ENCODE assay signal across 9 cellular contexts in the genomic region with DNA sequence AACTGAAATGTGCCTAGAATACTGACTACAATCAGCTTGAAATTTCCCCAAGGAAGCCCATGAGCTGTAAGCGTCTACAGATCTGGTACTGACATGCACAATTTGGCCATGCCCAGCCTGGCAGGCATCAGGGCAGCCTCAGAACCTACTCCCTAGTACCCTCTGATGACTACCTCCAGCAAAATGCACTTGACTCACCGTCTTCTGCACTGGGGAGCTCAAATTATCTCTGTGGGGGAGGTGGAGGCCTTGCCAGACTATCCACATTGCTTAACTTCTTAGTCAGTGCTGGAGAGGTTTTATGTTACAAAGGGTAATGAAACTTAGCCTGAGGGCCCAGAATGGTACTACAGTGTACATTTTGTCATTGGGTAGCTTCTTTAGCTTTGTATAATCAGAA.
A peak's percentile ranks its signal among the peaks of the same experiment; 100 is the strongest.
DNase-seq lines count a peak whose midpoint lies in the region; ATAC-seq and TF ChIP-seq lines count a peak whose summit lies in the region.
"Had no signal": no experiment of that assay in that cellular context is flagged by ENCODE, and none has a peak within 500 bp of the region (broad histone marks: within the 10 kb centered on the region; RNA-seq: fewer than 3 reads in every experiment).

No MANE protein-coding gene starts in this region.

- H3K4me3 Mint-ChIP-seq in Calu3 (ENCODE audit: low read depth, unreplicated experiment) = no peak overlapping the region
- H3K4me3 Mint-ChIP-seq in chondrocyte (ENCODE audit: unreplicated experiment) = no peak overlapping the region
- H3K4me3 Mint-ChIP-seq in activated CD4-positive, alpha-beta memory T cell treated with anti-CD3 and anti-CD28 coated beads, Interleukin-2, amount 10 ng/mL, durations not matched to agents 7 days and 5 days = no peak overlapping the region
- H3K4me3 Mint-ChIP-seq in T-helper 17 cell = no peak overlapping the region
- H3K4me3 Mint-ChIP-seq: central memory CD8-positive, alpha-beta T cell had no signal

- H3K36me3 Mint-ChIP-seq in Calu3 (ENCODE audit: insufficient read depth, unreplicated experiment) = no peaks in the 10 kb centered on the region
- H3K36me3 Mint-ChIP-seq in chondrocyte (ENCODE audit: low read depth) = no peaks in the 10 kb centered on the region
- H3K36me3 Mint-ChIP-seq in activated CD4-positive, alpha-beta memory T cell treated with anti-CD3 and anti-CD28 coated beads, Interleukin-2, amount 10 ng/mL, durations not matched to agents 7 days and 5 days (ENCODE audit: low read depth) = no peaks in the 10 kb centered on the region
- no peaks in the 10 kb centered on the region for H3K36me3 Mint-ChIP-seq in T-helper 17 cell (ENCODE audit: low read depth)

- H3K79me1 ChIP-seq in neuronal stem cell (ENCODE audit: low read depth, low read length) = no peaks in the 10 kb centered on the region

- H3K23ac ChIP-seq in neuronal stem cell (ENCODE audit: low read depth, low read length, poor library complexity) = no peak overlapping the region

- no peak overlapping the region for H3K14ac ChIP-seq in neuronal stem cell (ENCODE audit: low read length)

- no peaks in the 10 kb centered on the region for H3K36me3 ChIP-seq in neuronal stem cell (replicated peaks in 1 of 2; ENCODE audit: control insufficient read depth in 2 of 2, insufficient read depth in 2 of 2, low read length in 2 of 2)

- CTCF ChIA-PET in Calu3 (lab: Charles Lee) = interaction anchor here (0.6 to 1.6 kb wide), 8 partner anchors 9 to 845 kb away, joined by 3 to 5 read pairs (median 4); no protein-coding TSS in a partner anchor
- CTCF ChIA-PET in activated CD4-positive, alpha-beta memory T cell treated with anti-CD3 and anti-CD28 coated beads, Interleukin-2, amount 10 ng/mL, durations not matched to agents 7 days and 5 days (lab: Charles Lee) = no interaction called here

- peaks cover 0 to 1% of the 10 kb centered on the region in 2 donors for H3K4me1 ChIP-seq in neuronal stem cell (ENCODE audit: control insufficient read depth in 2 of 2, insufficient read depth in 1 of 2, low read depth in 1 of 2, low read length in 2 of 2)

- H3K4ac ChIP-seq in neuronal stem cell (ENCODE audit: low read length) = no peak overlapping the region

- no peak overlapping the region for H4K8ac ChIP-seq in neuronal stem cell (ENCODE audit: low read depth, low read length)

- H3K18ac ChIP-seq in neuronal stem cell (ENCODE audit: low read length) = peak overlapping the region; percentile 4

- H4K91ac ChIP-seq in neuronal stem cell (ENCODE audit: low read depth, low read length, poor library complexity) = no peak overlapping the region

- no peak overlapping the region for H2BK5ac ChIP-seq in neuronal stem cell (ENCODE audit: low read length)

- no peak overlapping the region for H2BK120ac ChIP-seq in neuronal stem cell (ENCODE audit: low read depth, low read length)

- H2AFZ ChIP-seq in neuronal stem cell (ENCODE audit: low read length) = no peak overlapping the region

- H2AK5ac ChIP-seq in neuronal stem cell (ENCODE audit: low read depth, low read length) = no peak overlapping the region

- TF ChIP-seq CTCF in Calu3 (IDR thresholded peaks at IDR 0.05; ENCODE audit: unreplicated experiment) = no peak
- TF ChIP-seq CTCF in chondrocyte (IDR thresholded peaks at IDR 0.05) = no peak

- H3K9ac ChIP-seq in neuronal stem cell (ENCODE audit: low read depth, low read length, poor library complexity) = no peak overlapping the region

- H3K4me3 ChIP-seq in neuronal stem cell (ENCODE audit: low read length in 2 of 2) = no peak overlapping the region

- BruUV-seq in Calu3 (replicated peaks; lab: Mats Ljungman, UMichigan) = no TSS peak

- H2BK12ac ChIP-seq in neuronal stem cell (ENCODE audit: low read length) = no peak overlapping the region

- no peak for ATAC-seq in T-helper 17 cell

- POLR2A ChIA-PET in activated CD4-positive, alpha-beta memory T cell treated with anti-CD3 and anti-CD28 coated beads, Interleukin-2, amount 10 ng/mL, durations not matched to agents 7 days and 5 days (lab: Charles Lee) = no interaction called here

- peak; percentile 79 for DNase-seq in Calu3
- peak; percentile 12 for DNase-seq in NCI-H2227 (lab: John Stamatoyannopoulos, UW; ENCODE audit: unreplicated experiment)
- DNase-seq in chondrocyte (ENCODE audit: low spot score) = no peak
- no peak for DNase-seq in neuronal stem cell (ENCODE audit: low spot score)
- DNase-seq in activated CD4-positive, alpha-beta memory T cell treated with anti-CD3 and anti-CD28 coated beads, Interleukin-2, amount 10 ng/mL, durations not matched to agents 7 days and 5 days = no peak
- no peak for DNase-seq in NCI-H524 (lab: John Stamatoyannopoulos, UW)
- no peak for DNase-seq in NCI-H82 treated with DMSO at 0.1 percent for 48 hours (lab: John Stamatoyannopoulos, UW; ENCODE audit: unreplicated experiment)
- DNase-seq in T-helper 17 cell = no peak

- no peaks in the 10 kb centered on the region for H3K27me3 ChIP-seq in neuronal stem cell (ENCODE audit: control insufficient read depth in 3 of 3, insufficient read depth in 3 of 3, low read depth in 1 of 3, low read length in 3 of 3)

- intact Hi-C loops in Calu3 (cut with micrococcal nuclease; ENCODE audit: unreplicated experiment) = no loop called here

- H2BK15ac ChIP-seq in neuronal stem cell (ENCODE audit: low read length) = no peak overlapping the region

- H3K4me1 Mint-ChIP-seq in Calu3 (ENCODE audit: low read depth, unreplicated experiment) = peaks cover 53% of the 10 kb centered on the region
- H3K4me1 Mint-ChIP-seq in chondrocyte (ENCODE audit: low read depth) = peaks cover 38% of the 10 kb centered on the region
- H3K4me1 Mint-ChIP-seq in activated CD4-positive, alpha-beta memory T cell treated with anti-CD3 and anti-CD28 coated beads, Interleukin-2, amount 10 ng/mL, durations not matched to agents 7 days and 5 days = no peaks in the 10 kb centered on the region
- no peaks in the 10 kb centered on the region for H3K4me1 Mint-ChIP-seq in T-helper 17 cell
- H3K4me1 Mint-ChIP-seq: central memory CD8-positive, alpha-beta T cell had no signal

- WGBS in neuronal stem cell (ENCODE audit: extremely low coverage in 2 of 2, insufficient read length in 2 of 2, insufficient replicate concordance in 1 of 2), 2 donors = no CpG with 5 or more reads among the region's 2 CpGs

- H3K27ac Mint-ChIP-seq in Calu3 (ENCODE audit: unreplicated experiment) (peak overlapping the region; percentile 55), chondrocyte (ENCODE audit: unreplicated experiment) (peak overlapping the region; percentile 52), T-helper 17 cell (no peak overlapping the region)
- H3K27ac Mint-ChIP-seq in activated CD4-positive, alpha-beta memory T cell treated with anti-CD3 and anti-CD28 coated beads, Interleukin-2, amount 10 ng/mL, durations not matched to agents 7 days and 5 days = no peak overlapping the region

- no peak overlapping the region for H3K4me2 ChIP-seq in neuronal stem cell (ENCODE audit: insufficient read depth, low read length, poor library complexity, severe bottlenecking)

- no peaks in the 10 kb centered on the region for H3K9me3 ChIP-seq in neuronal stem cell (replicated peaks in 1 of 2; ENCODE audit: control insufficient read depth in 2 of 2, insufficient read depth in 1 of 2, low read depth in 1 of 2, low read length in 2 of 2)
- no peaks in the 10 kb centered on the region for H3K9me3 ChIP-seq in T-helper 17 cell (ENCODE audit: control insufficient read depth, low read length, poor library complexity, severe bottlenecking)

- peaks cover 9% of the 10 kb centered on the region for H3K9me3 Mint-ChIP-seq in Calu3 (ENCODE audit: low read depth, unreplicated experiment)
- no peaks in the 10 kb centered on the region for H3K9me3 Mint-ChIP-seq in chondrocyte (ENCODE audit: low read depth)
- no peaks in the 10 kb centered on the region for H3K9me3 Mint-ChIP-seq in activated CD4-positive, alpha-beta memory T cell treated with anti-CD3 and anti-CD28 coated beads, Interleukin-2, amount 10 ng/mL, durations not matched to agents 7 days and 5 days

- no peak overlapping the region for H3K27ac ChIP-seq in neuronal stem cell (replicated peaks; ENCODE audit: low read length)

- H3K27me3 Mint-ChIP-seq in Calu3 (ENCODE audit: unreplicated experiment) = no peaks in the 10 kb centered on the region
- H3K27me3 Mint-ChIP-seq in chondrocyte (ENCODE audit: low read depth) = no peaks in the 10 kb centered on the region
- no peaks in the 10 kb centered on the region for H3K27me3 Mint-ChIP-seq in activated CD4-positive, alpha-beta memory T cell treated with anti-CD3 and anti-CD28 coated beads, Interleukin-2, amount 10 ng/mL, durations not matched to agents 7 days and 5 days
- peaks cover 8% of the 10 kb centered on the region for H3K27me3 Mint-ChIP-seq in T-helper 17 cell

Comparison
In these comparisons a context has a peak if more than half of its experiments do, and no peak if none do; other contexts are left out.
1. DNase-seq: peak in Calu3 (single experiment) and NCI-H2227 (single experiment); none in chondrocyte (single experiment), neuronal stem cell (single experiment), activated CD4-positive, alpha-beta memory T cell treated with anti-CD3 and anti-CD28 coated beads, Interleukin-2, amount 10 ng/mL, durations not matched to agents 7 days and 5 days (single experiment), NCI-H524 (0 of 2), NCI-H82 treated with DMSO at 0.1 percent for 48 hours (single experiment) and T-helper 17 cell (0 of 3).
2. H3K27ac Mint-ChIP-seq: peak in Calu3 (single experiment) and chondrocyte (single experiment); none in activated CD4-positive, alpha-beta memory T cell treated with anti-CD3 and anti-CD28 coated beads, Interleukin-2, amount 10 ng/mL, durations not matched to agents 7 days and 5 days (single experiment) and T-helper 17 cell (single experiment).